ENCODE assay signal across 2 cellular contexts in genomic region chr15:51926808-51927207, GRCh38.
TF ChIP-seq lines count a peak whose summit lies in the region.

No MANE protein-coding gene starts in this region.

TF ChIP-seq in A549, 52 proteins besides CTCF, POLR2A, EP300 and RAD21:
- no peak for TF ChIP-seq HEYL (CRISPR knock-in tag; IDR thresholded peaks at IDR 0.05)
- peak; percentile 83 for TF ChIP-seq MAFK (IDR thresholded peaks at IDR 0.05; ENCODE audit: partially characterized antibody)
TF ChIP-seq in A549: peak in this region for 1.

TF ChIP-seq in IMR-90, 13 proteins besides CTCF, POLR2A, EP300 and RAD21:
- TF ChIP-seq SMC3 (IDR thresholded peaks at IDR 0.05; ENCODE audit: low read depth, low read length) (no peak), MAFK (IDR thresholded peaks at IDR 0.05; ENCODE audit: low read depth, low read length) (peak; percentile 52)
